In the genomic region with DNA sequence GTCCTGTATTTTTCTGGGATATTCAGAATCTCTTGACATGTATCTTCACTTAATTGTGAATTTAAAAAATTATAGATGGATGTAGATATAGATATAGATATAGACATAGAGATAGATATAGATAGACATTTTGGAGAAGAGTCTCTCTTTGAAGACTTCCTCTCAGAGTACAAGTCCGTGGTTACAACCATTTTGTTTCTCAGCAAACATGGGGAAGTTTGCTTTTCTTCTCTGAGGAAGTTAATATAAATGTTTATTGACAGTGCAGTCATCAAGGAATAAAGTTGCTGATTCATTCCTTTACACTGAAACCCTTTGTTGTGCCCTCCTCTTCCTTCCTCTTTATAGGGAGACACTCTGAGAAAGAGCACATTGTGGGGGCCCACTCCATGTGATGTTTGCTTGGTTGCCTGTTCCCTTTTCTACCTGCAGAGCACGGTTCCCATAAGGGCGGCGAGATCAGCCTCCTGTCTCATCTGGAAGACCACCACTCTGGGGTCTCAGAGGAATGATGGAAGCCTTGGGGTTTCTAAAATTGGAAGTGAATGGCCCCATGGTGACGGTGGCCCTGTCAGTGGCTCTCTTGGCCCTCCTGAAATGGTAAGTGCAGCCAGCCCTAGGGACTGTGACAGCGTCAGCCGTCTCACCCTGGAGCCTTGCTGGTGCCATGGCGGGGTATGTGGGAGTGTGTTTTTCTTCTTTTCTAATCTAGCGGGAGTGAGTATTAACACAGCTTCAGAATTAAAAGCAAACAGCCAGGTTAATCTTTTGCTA, we compare ENCODE assay signal across 8 cellular contexts. TPM values are rescaled to one million over a fixed set of nuclear protein-coding genes. Genes with fewer than 3 reads are reported as not detected.
DNase-seq lines count a peak whose midpoint lies in the region; ATAC-seq and TF ChIP-seq lines count a peak whose summit lies in the region.

A gene (plus strand): TSS at position 385 of the 774 bp plus-strand sequence. CDS start 127 bp downstream, at position 512.

- H3K9ac ChIP-seq in GM23248: no peak within 1 kb of the TSS

- H3K4me1 ChIP-seq in right lobe of liver: no peaks in the 10 kb centered on the region
- peaks cover 3% of the 10 kb centered on the region for H3K4me1 ChIP-seq in thymus (ENCODE audit: control insufficient read depth, insufficient read depth, low read length)
- H3K4me1 ChIP-seq in GM23248 (ENCODE audit: insufficient read depth): no peaks in the 10 kb centered on the region

- H3K27me3 ChIP-seq in right lobe of liver: no peaks in the 10 kb centered on the region
- H3K27me3 ChIP-seq in thymus (ENCODE audit: control insufficient read depth, insufficient read depth): no peaks in the 10 kb centered on the region
- H3K27me3 ChIP-seq in GM23248 (replicated peaks; ENCODE audit: insufficient read depth): peaks cover 9% of the 10 kb centered on the region

- peaks cover 35% of the 10 kb centered on the region for H3K4me1 Mint-ChIP-seq in activated CD4-positive, alpha-beta T cell treated with anti-CD3 and anti-CD28 coated beads for 36 hours

- H3K4me3 ChIP-seq in right lobe of liver: peak within 1 kb of the TSS; percentile 4 to 36 (median 26)
- peak within 1 kb of the TSS; percentile 51 for H3K4me3 ChIP-seq in thymus (ENCODE audit: low read length)
- H3K4me3 ChIP-seq in GM23248: no peak within 1 kb of the TSS

- no peaks in the 10 kb centered on the region for H3F3A ChIP-seq in GM23248 (ENCODE audit: insufficient read depth)

- H3K9me3 Mint-ChIP-seq in activated CD4-positive, alpha-beta T cell treated with anti-CD3 and anti-CD28 coated beads for 36 hours (ENCODE audit: low read depth): peaks cover 7% of the 10 kb centered on the region
- peaks cover 7 to 11% of the 10 kb centered on the region in 2 donors for H3K9me3 Mint-ChIP-seq in activated naive CD4-positive, alpha-beta T cell treated with anti-CD3 and anti-CD28 coated beads, Interleukin-2, amount 50 U/mL, for 72 hours

- no peaks in the 10 kb centered on the region for H4K20me1 ChIP-seq in GM23248 (ENCODE audit: insufficient read depth)

- H3K27ac ChIP-seq in right lobe of liver (peak within 1 kb of the TSS; percentile 9 to 40 (median 21)), thymus (ENCODE audit: low read depth) (peak within 1 kb of the TSS; percentile 77), GM23248 (no peak within 1 kb of the TSS)

- no peak for TF ChIP-seq POLR2A in right lobe of liver (IDR thresholded peaks at IDR 0.05)

- no peaks in the 10 kb centered on the region for H3K27me3 Mint-ChIP-seq in activated CD4-positive, alpha-beta T cell treated with anti-CD3 and anti-CD28 coated beads for 36 hours

- POLR2A ChIA-PET in activated CD4-positive, alpha-beta T cell treated with anti-CD3 and anti-CD28 coated beads for 36 hours (lab: Charles Lee): interaction anchor here (0.6 kb wide), 1 partner anchor 52 kb away, joined by 3 read pairs; no protein-coding TSS in a partner anchor

- H3K4me2 ChIP-seq in GM23248 (ENCODE audit: unreplicated experiment): no peak within 1 kb of the TSS

- peaks cover 3% of the 10 kb centered on the region for H3K36me3 Mint-ChIP-seq in activated CD4-positive, alpha-beta T cell treated with anti-CD3 and anti-CD28 coated beads for 36 hours (ENCODE audit: low read depth)
- H3K36me3 Mint-ChIP-seq in activated naive CD4-positive, alpha-beta T cell treated with anti-CD3 and anti-CD28 coated beads, Interleukin-2, amount 50 U/mL, for 72 hours: peaks cover 17 to 21% of the 10 kb centered on the region in 2 donors

- H3K27ac Mint-ChIP-seq in activated CD4-positive, alpha-beta T cell treated with anti-CD3 and anti-CD28 coated beads for 36 hours: peak within 1 kb of the TSS; percentile 86
- peak within 1 kb of the TSS; percentile 67 to 87 for H3K27ac Mint-ChIP-seq in activated naive CD4-positive, alpha-beta T cell treated with anti-CD3 and anti-CD28 coated beads, Interleukin-2, amount 50 U/mL, for 72 hours

- H3K79me2 ChIP-seq in GM23248 (ENCODE audit: insufficient read depth): no peaks in the 10 kb centered on the region

- in situ Hi-C loops in GM23248 (cut with MboI): no loop called here

- no peak within 1 kb of the TSS for H2AFZ ChIP-seq in GM23248

- H3K36me3 ChIP-seq in right lobe of liver (no peaks in the 10 kb centered on the region), thymus (ENCODE audit: control insufficient read depth, insufficient read depth) (no peaks in the 10 kb centered on the region), GM23248 (ENCODE audit: low read depth) (no peaks in the 10 kb centered on the region)

- TF ChIP-seq CTCF in right lobe of liver (IDR thresholded peaks at IDR 0.05): no peak

- DNase-seq in activated CD4-positive, alpha-beta T cell treated with anti-CD3 and anti-CD28 coated beads for 36 hours: peak; percentile 42
- no peak for DNase-seq in activated CD4-positive, alpha-beta T cell treated with anti-CD3 and anti-CD28 coated beads for 1 hour
- DNase-seq in HuH-7 (ENCODE audit: low spot score) (peak; percentile 36), right lobe of liver (peak in 1 of 3 donors; percentile 36), NCI-H2196 (lab: John Stamatoyannopoulos, UW; ENCODE audit: unreplicated experiment) (no peak), GM23248 (no peak)
- peak in 1 of 2 donors; percentile 4 for DNase-seq in activated naive CD4-positive, alpha-beta T cell treated with anti-CD3 and anti-CD28 coated beads, Interleukin-2, amount 50 U/mL, for 72 hours (ENCODE audit: low spot score in 2 of 2)

- ATAC-seq in activated CD4-positive, alpha-beta T cell treated with anti-CD3 and anti-CD28 coated beads for 36 hours: peak; percentile 64
- peak; percentile 65 to 67 for ATAC-seq in activated naive CD4-positive, alpha-beta T cell treated with anti-CD3 and anti-CD28 coated beads, Interleukin-2, amount 50 U/mL, for 72 hours
- peak; percentile 60 to 77 (median 72) for ATAC-seq in right lobe of liver

- 41% methylated on average over 7 of the region's 9 CpGs for WGBS in right lobe of liver (ENCODE audit: insufficient coverage, low coverage, low lambda C conversion rate, missing lambda C conversion rate)
- WGBS in thymus: 13% methylated on average over 9 of the region's 9 CpGs
- 89 to 90% methylated on average over 9 of the region's 9 CpGs for WGBS in GM23248 (ENCODE audit: low coverage in 1 of 2, low lambda C conversion rate in 2 of 2, missing lambda C conversion rate in 2 of 2), 2 experiments

- peak within 1 kb of the TSS; percentile 72 for H3K4me3 Mint-ChIP-seq in activated CD4-positive, alpha-beta T cell treated with anti-CD3 and anti-CD28 coated beads for 36 hours

- H3K9me2 ChIP-seq in GM23248 (ENCODE audit: insufficient read depth): no peaks in the 10 kb centered on the region

- intact Hi-C loops in activated CD4-positive, alpha-beta T cell treated with anti-CD3 and anti-CD28 coated beads for 36 hours (cut with DNase I, micrococcal nuclease): loop anchor here (1.0 to 5.0 kb wide), 4 partner anchors 52 to 182 kb away; a partner anchor contains a TSS
- intact Hi-C loops in right lobe of liver (cut with DNase I): no loop called here

- CTCF ChIA-PET in activated CD4-positive, alpha-beta T cell treated with anti-CD3 and anti-CD28 coated beads for 36 hours (lab: Charles Lee): interaction anchor here (1.4 kb wide), 1 partner anchor 228 kb away, joined by 5 read pairs; no protein-coding TSS in a partner anchor

- H3K9me3 ChIP-seq in right lobe of liver (no peaks in the 10 kb centered on the region), thymus (ENCODE audit: control insufficient read depth) (no peaks in the 10 kb centered on the region), GM23248 (ENCODE audit: low read depth) (no peaks in the 10 kb centered on the region)

RNA-seq across cellular contexts. Expression of the gene that starts here (rescaled TPM):
- 1 to 10 TPM; 3.6 to 5.1 TPM for total RNA-seq in activated CD4-positive, alpha-beta T cell treated with anti-CD3 and anti-CD28 coated beads for 36 hours
- 1 to 10 TPM; 1.4 to 5.8 TPM for total RNA-seq in activated naive CD4-positive, alpha-beta T cell treated with anti-CD3 and anti-CD28 coated beads, Interleukin-2, amount 50 U/mL, for 72 hours
- total RNA-seq in right lobe of liver: 10 to 100 TPM in 4 of 6 experiments, 1 to 10 TPM in 2; 7.6 to 15.6 (median 12.2) TPM
- 16.3 TPM for polyA plus RNA-seq in thymus
- total RNA-seq in GM23248 (2014; rRNA removed; shearing (Covaris generic)): not detected in 2 replicates
- 0.49 and 2.2 TPM in 2 replicates for polyA plus RNA-seq in GM23248 (2016; fragmentation: Nextera tagmentation; extraction: Ambion mirVana)

Comparison
In these comparisons a context has a peak if more than half of its experiments do, and no peak if none do; other contexts are left out.
1. DNase-seq: peak in activated CD4-positive, alpha-beta T cell treated with anti-CD3 and anti-CD28 coated beads for 36 hours (single experiment) and HuH-7 (single experiment); none in activated CD4-positive, alpha-beta T cell treated with anti-CD3 and anti-CD28 coated beads for 1 hour (single experiment), NCI-H2196 (single experiment) and GM23248 (single experiment).
2. intact Hi-C loops: an anchor here in activated CD4-positive, alpha-beta T cell treated with anti-CD3 and anti-CD28 coated beads for 36 hours (1.0 to 5.0 kb wide); none called in right lobe of liver.
3. Peak in every context shown above with its lines, with median percentiles within 50 percentile points of each other: ATAC-seq.